30 cellular contexts compared by ENCODE assay signal in genomic region chr9:131522257-131523085, GRCh38. TPM values are rescaled to one million over a fixed set of nuclear protein-coding genes. Genes with fewer than 3 reads are reported as not detected.
DNase-seq lines count a peak whose midpoint lies in the region; ATAC-seq, FAIRE-seq and TF ChIP-seq lines count a peak whose summit lies in the region.
"Had no signal": no experiment of that assay in that cellular context is flagged by ENCODE, and none has a peak within 500 bp of the region (broad histone marks: within the 10 kb centered on the region; RNA-seq: fewer than 3 reads in every experiment).

No MANE protein-coding gene starts in this region.

- H3K4me3 Mint-ChIP-seq in chondrocyte (ENCODE audit: unreplicated experiment) (no peak overlapping the region), neural progenitor cell (no peak overlapping the region)
- H3K4me3 Mint-ChIP-seq: activated B cell treated with CpG ODN at 0.5 μM for 24 hours; activated naive CD8-positive, alpha-beta T cell; mesothelial cell of epicardium; nephron; T-cell had no signal

- TF ChIP-seq POLR2A in GM12891 (IDR thresholded peaks at IDR 0.05; ENCODE audit: low read depth, low read length) (peak; percentile 24; the same call in 1 of the 2 replicates), body of pancreas (IDR thresholded peaks at IDR 0.05) (no peak)

- no peaks in the 10 kb centered on the region for H3K27me3 ChIP-seq in neural progenitor cell
- no peaks in the 10 kb centered on the region for H3K27me3 ChIP-seq in body of pancreas
- H3K27me3 ChIP-seq: ascending aorta, MG63, testis had no signal

- no peak overlapping the region for H3K27ac ChIP-seq in HEK293 (ENCODE audit: extremely low read depth, low read depth, low read length)
- no peak overlapping the region for H3K27ac ChIP-seq in neural progenitor cell
- no peak overlapping the region for H3K27ac ChIP-seq in body of pancreas
- H3K27ac ChIP-seq: ascending aorta, C4-2B, left ventricle myocardium inferior, testis had no signal

- H2AFZ ChIP-seq in neural progenitor cell (replicated peaks): no peak overlapping the region

- H3K4me1 Mint-ChIP-seq in chondrocyte (ENCODE audit: low read depth): peaks cover 11% of the 10 kb centered on the region
- no peaks in the 10 kb centered on the region for H3K4me1 Mint-ChIP-seq in neural progenitor cell
- H3K4me1 Mint-ChIP-seq: activated B cell treated with CpG ODN at 0.5 μM for 24 hours, mesothelial cell of epicardium, nephron, T-cell had no signal

- H3K9ac ChIP-seq in neural progenitor cell: no peak overlapping the region

- H3K36me3 Mint-ChIP-seq in chondrocyte (ENCODE audit: low read depth) (peaks cover 36% of the 10 kb centered on the region), neural progenitor cell (peaks cover 29% of the 10 kb centered on the region)
- H3K36me3 Mint-ChIP-seq: activated naive CD8-positive, alpha-beta T cell had no signal

- no peak for ATAC-seq in body of pancreas
- ATAC-seq: T-cell had no signal

- peaks cover 12% of the 10 kb centered on the region for H3F3A ChIP-seq in neural progenitor cell (ENCODE audit: low read depth)

- no peaks in the 10 kb centered on the region for H3K27me3 Mint-ChIP-seq in chondrocyte (ENCODE audit: low read depth)
- peaks cover 13% of the 10 kb centered on the region for H3K27me3 Mint-ChIP-seq in neural progenitor cell (ENCODE audit: insufficient read depth, low read depth)
- H3K27me3 Mint-ChIP-seq: activated B cell treated with CpG ODN at 0.5 μM for 24 hours; activated naive CD8-positive, alpha-beta T cell; T-cell had no signal

- no peaks in the 10 kb centered on the region for H3K9me3 Mint-ChIP-seq in chondrocyte (ENCODE audit: low read depth)
- H3K9me3 Mint-ChIP-seq in neural progenitor cell: no peaks in the 10 kb centered on the region
- H3K9me3 Mint-ChIP-seq: activated B cell treated with CpG ODN at 0.5 μM for 24 hours, mesothelial cell of epicardium, nephron, T-cell had no signal

- TF ChIP-seq CTCF in HEK293 (tag by site-specific recombination; IDR thresholded peaks at IDR 0.05): no peak
- TF ChIP-seq CTCF in chondrocyte (IDR thresholded peaks at IDR 0.05): no peak
- no peak for TF ChIP-seq CTCF in neural progenitor cell (IDR thresholded peaks at IDR 0.05)
- no peak for TF ChIP-seq CTCF in body of pancreas (IDR thresholded peaks at IDR 0.05)

- POLR2A ChIA-PET in HEK293 (lab: Yijun Ruan, JAX): interaction anchor here (0.9 to 1.6 kb wide), 2 partner anchors 19 to 24 kb away, joined by 3 to 6 read pairs; partner anchors contain the start of gene POMT1

- no peaks in the 10 kb centered on the region for H4K20me1 ChIP-seq in neural progenitor cell (ENCODE audit: low read depth)

- H3K36me3 ChIP-seq in HEK293 (ENCODE audit: control insufficient read depth in 2 of 2, insufficient read depth in 1 of 2, low read length in 2 of 2) (peaks cover 16 to 99% of the 10 kb centered on the region in 2 experiments), neural progenitor cell (no peaks in the 10 kb centered on the region), body of pancreas (replicated peaks in 1 of 2; ENCODE audit: insufficient read depth in 1 of 2, low read depth in 2 of 2) (peaks cover 0 to 30% of the 10 kb centered on the region in 2 donors)

- H3K4me1 ChIP-seq in HEK293 (ENCODE audit: control insufficient read depth, insufficient read depth, low read length) (no peaks in the 10 kb centered on the region), neural progenitor cell (no peaks in the 10 kb centered on the region), body of pancreas (no peaks in the 10 kb centered on the region)
- H3K4me1 ChIP-seq: ascending aorta, testis had no signal

- CTCF ChIA-PET in HEK293 (lab: Yijun Ruan, JAX): interaction anchor here (0.5 to 0.9 kb wide), 3 partner anchors 218 to 717 kb away, joined by 3 to 4 read pairs (median 3); partner anchors contain the start of gene RAPGEF1

- H3K9me3 ChIP-seq in HEK293 (ENCODE audit: control insufficient read depth, insufficient read depth, low read depth, low read length) (no peaks in the 10 kb centered on the region), neural progenitor cell (ENCODE audit: low read depth) (no peaks in the 10 kb centered on the region), body of pancreas (no peaks in the 10 kb centered on the region)
- H3K9me3 ChIP-seq: ascending aorta, left ventricle myocardium inferior, MG63, testis had no signal

- no peak for DNase-seq in GM12891 (ENCODE audit: insufficient read length, low spot score)
- DNase-seq in chondrocyte (ENCODE audit: low spot score): peak; percentile 90
- DNase-seq in neural progenitor cell (ENCODE audit: low spot score): no peak
- DNase-seq in activated CD4-positive, alpha-beta T cell treated with anti-CD3 and anti-CD28 coated beads for 1 hour: no peak
- DNase-seq in NCI-H2107 treated with DMSO at 0.1 percent for 48 hours (lab: John Stamatoyannopoulos, UW; ENCODE audit: unreplicated experiment): no peak
- DNase-seq in T-helper 9 cell: no peak
- DNase-seq in body of pancreas: no peak
- DNase-seq: activated B cell treated with CpG ODN at 0.5 μM for 24 hours; activated CD4-positive, alpha-beta T cell treated with anti-CD3 and anti-CD28 coated beads, Interleukin-2, amount 50 U/mL, for 48 hours; central memory CD4-positive, alpha-beta T cell; GOT3; left ventricle myocardium inferior; MG63; NCI-H1105 treated with DMSO at 0.1 percent for 48 hours; NCI-H1930; NCI-H526; stimulated activated CD4-positive, alpha-beta T cell treated with anti-CD3 and anti-CD28 coated beads, Interleukin-4, amount 100 ng/mL, for 1 hour; T-cell; testis had no signal

- peak overlapping the region; percentile 22 for H3K27ac Mint-ChIP-seq in chondrocyte (ENCODE audit: unreplicated experiment)
- H3K27ac Mint-ChIP-seq in neural progenitor cell: peak overlapping the region; percentile 25
- H3K27ac Mint-ChIP-seq: activated B cell treated with CpG ODN at 0.5 μM for 24 hours; activated naive CD8-positive, alpha-beta T cell; mesothelial cell of epicardium; nephron had no signal

- no peak for FAIRE-seq in GM12891 (lab: Jason Lieb, UNC)
- FAIRE-seq: islet of Langerhans, RCC 7860 had no signal

- H3K79me2 ChIP-seq in neural progenitor cell (ENCODE audit: low read depth): no peaks in the 10 kb centered on the region

- H3K4me2 ChIP-seq in neural progenitor cell: no peak overlapping the region

- 91% methylated on average over 15 to 26 of the region's 29 CpGs for WGBS in body of pancreas, 2 donors

- intact Hi-C loops in body of pancreas (cut with DNase I): no loop called here

- H3K4me3 ChIP-seq in HEK293 (ENCODE audit: low read depth, low read length) (no peak overlapping the region), neural progenitor cell (no peak overlapping the region), body of pancreas (no peak overlapping the region)
- H3K4me3 ChIP-seq: ascending aorta, left ventricle myocardium inferior, MG63, testis had no signal

TF ChIP-seq in GM12891, 5 proteins besides CTCF, POLR2A, EP300 and RAD21:
- TF ChIP-seq POU2F2 (IDR thresholded peaks at IDR 0.05; ENCODE audit: low read depth, low read length): no peak
- no peak for TF ChIP-seq TAF1 (IDR thresholded peaks at IDR 0.05; ENCODE audit: low read depth, low read length)
- no peak for TF ChIP-seq PAX5 (IDR thresholded peaks at IDR 0.05; ENCODE audit: insufficient read depth, low read length, severe bottlenecking)
- no peak for TF ChIP-seq POLR2AphosphoS5 (IDR thresholded peaks at IDR 0.05; ENCODE audit: low read depth, low read length)
- TF ChIP-seq SPI1 (IDR thresholded peaks at IDR 0.05; ENCODE audit: low read depth, low read length): no peak
TF ChIP-seq in GM12891: peak in this region for 0.

TF ChIP-seq in HEK293, 187 proteins besides CTCF, POLR2A, EP300 and RAD21 (continues in another document):
- peak; percentile 54; the same call in 1 of the 2 replicates for TF ChIP-seq EGR2 (tag by site-specific recombination; IDR thresholded peaks at IDR 0.05; ENCODE audit: low read depth)
- TF ChIP-seq ZSCAN30 (tag by site-specific recombination; IDR thresholded peaks at IDR 0.05): no peak
- no peak for TF ChIP-seq ZNF248 (tag by site-specific recombination; IDR thresholded peaks at IDR 0.05)
- TF ChIP-seq ZNF292 (tag by site-specific recombination; IDR thresholded peaks at IDR 0.05; ENCODE audit: borderline replicate concordance, low read depth): no peak
- no peak for TF ChIP-seq BCL11A (tag by site-specific recombination; IDR thresholded peaks at IDR 0.05; ENCODE audit: low read depth)
- TF ChIP-seq ZBTB26 (tag by site-specific recombination; optimal IDR thresholded peaks at IDR 0.05): no peak
- peak; percentile 53 for TF ChIP-seq ZFHX2 (tag by site-specific recombination; conservative IDR thresholded peaks at IDR 0.05)
- TF ChIP-seq GLIS2 (tag by site-specific recombination; IDR thresholded peaks at IDR 0.05): 0 out of 2 replicates have a peak, but pooled peaks have one; percentile 22
- TF ChIP-seq ZNF362 (tag by site-specific recombination; IDR thresholded peaks at IDR 0.05): no peak

RNA-seq across cellular contexts. Expression of gene UCK1, which starts 8.6 kb away (rescaled TPM):
- 14.6 TPM for polyA plus RNA-seq in GM12891 (2012; ENCODE audit: low read depth, missing spikeins)
- 17.9 to 27.7 TPM (median 18.3 TPM) in 3 replicates for total RNA-seq in chondrocyte
- 30.7 and 41.1 TPM in 2 replicates for total RNA-seq in neural progenitor cell (ENCODE audit: low replicate concordance)
- 10 to 100 TPM; 16.5 to 37.1 TPM for total RNA-seq in body of pancreas

RNA-seq across cellular contexts. Expression of gene POMT1, which starts 19.8 kb away (rescaled TPM):
- 14.2 TPM for polyA plus RNA-seq in GM12891 (2012; ENCODE audit: low read depth, missing spikeins)
- total RNA-seq in chondrocyte: 46.7 to 48.0 TPM (median 46.8 TPM) in 3 replicates
- 31.1 and 48.0 TPM in 2 replicates for total RNA-seq in neural progenitor cell (ENCODE audit: low replicate concordance)
- total RNA-seq in body of pancreas: 10 to 100 TPM; 22.1 to 34.6 TPM

RNA-seq across cellular contexts. Expression of gene PRRT1B, which starts 22.9 kb away (rescaled TPM):
- polyA plus RNA-seq in GM12891 (2012; ENCODE audit: low read depth, missing spikeins): not detected
- total RNA-seq in chondrocyte (not detected in 3 replicates), neural progenitor cell (ENCODE audit: low replicate concordance) (not detected in 2 replicates), body of pancreas (under 1 TPM; 0.33 to 0.78 TPM)
- total RNA-seq: activated B cell treated with CpG ODN at 0.5 μM for 24 hours, ascending aorta, dermis microvascular lymphatic vessel endothelial cell, left ventricle myocardium inferior, mesothelial cell of epicardium, right cardiac atrium, T-cell, urinary bladder had no signal
- polyA plus RNA-seq: right cardiac atrium, urinary bladder had no signal
